In the genomic region with DNA sequence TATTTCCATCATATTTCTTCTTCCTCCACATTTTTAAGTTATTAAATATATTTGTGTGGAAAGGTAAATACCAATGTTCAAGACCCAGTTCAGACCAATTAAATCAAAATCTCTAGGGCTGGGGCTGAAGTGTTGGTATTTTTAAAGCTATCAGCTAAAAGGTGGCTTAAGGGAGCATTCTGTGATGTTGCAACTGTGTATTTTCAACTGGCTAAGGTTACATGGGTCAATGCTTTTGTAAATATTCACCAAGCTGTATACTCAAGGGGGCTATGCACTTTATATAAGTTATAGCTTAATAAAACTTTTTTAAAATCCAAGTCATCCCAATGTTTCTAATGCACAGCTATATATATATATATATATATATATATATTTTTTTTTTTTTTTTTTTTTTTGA, we compare ENCODE assay signal across 28 cellular contexts.
"Had no signal": no experiment of that assay in that cellular context is flagged by ENCODE, and none has a peak within 500 bp of the region (broad histone marks: within the 10 kb centered on the region; RNA-seq: fewer than 3 reads in every experiment).

No MANE protein-coding gene starts in this region.

- H3K9me3 ChIP-seq: colonic mucosa, gastrocnemius medialis, lower lobe of right lung, mucosa of descending colon had no signal

- ATAC-seq: effector memory CD8-positive, alpha-beta T cell; esophagus mucosa; gastrocnemius medialis; heart right ventricle; left colon; left lung; left ventricle myocardium superior; lower lobe of right lung; mucosa of descending colon; naive thymus-derived CD8-positive, alpha-beta T cell had no signal

- H3K27ac ChIP-seq: colonic mucosa, epithelial cell of prostate, esophagus squamous epithelium, gastrocnemius medialis, heart right ventricle, left lung, lower lobe of right lung had no signal

- H3K4me1 ChIP-seq: colonic mucosa, esophagus squamous epithelium, gastrocnemius medialis, heart right ventricle, left lung, lower lobe of right lung had no signal

- DNase-seq: colonic mucosa; cortex of kidney; effector CD8-positive, alpha-beta T cell; effector memory CD8-positive, alpha-beta T cell; endodermal cell; erythroblast; esophagus squamous epithelium; foreskin fibroblast; foreskin melanocyte; gastrocnemius medialis; glutamatergic neuron; head of caudate nucleus; heart right ventricle; hippocampal formation; kidney glomerular epithelial cell; left colon; left ventricle myocardium superior; lower lobe of right lung; mesenchymal stem cell; mucosa of descending colon; naive B cell; naive thymus-derived CD8-positive, alpha-beta T cell had no signal

- H3K36me3 ChIP-seq: colonic mucosa, esophagus squamous epithelium, gastrocnemius medialis, heart right ventricle, left lung, lower lobe of right lung had no signal

- FAIRE-seq: endometrium, islet of Langerhans, keratinocyte had no signal

- H3K4me3 ChIP-seq: colonic mucosa, esophagus squamous epithelium, gastrocnemius medialis, heart right ventricle, left lung, lower lobe of right lung, mucosa of descending colon had no signal
